13 cellular contexts compared by ENCODE assay signal in the genomic region with DNA sequence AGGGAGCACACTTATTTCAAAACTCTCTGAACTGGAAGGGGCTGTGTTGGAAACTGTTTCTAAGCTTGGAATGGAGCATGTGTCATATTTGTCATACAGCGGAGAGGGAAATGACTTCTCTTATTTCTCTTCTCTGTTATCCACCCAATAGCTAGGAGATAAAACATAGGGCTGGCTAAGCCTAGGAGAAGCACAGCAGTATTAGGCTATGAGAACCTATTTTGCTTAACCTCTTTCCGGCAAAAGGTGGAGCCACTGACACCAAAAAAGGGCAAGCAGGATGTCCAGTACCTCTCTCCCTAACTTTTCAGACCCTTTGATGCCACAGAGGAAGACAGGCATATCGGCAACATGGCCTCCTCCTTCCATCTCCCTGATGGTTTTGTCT.
DNase-seq lines count a peak whose midpoint lies in the region; ATAC-seq and TF ChIP-seq lines count a peak whose summit lies in the region.
"Had no signal": no experiment of that assay in that cellular context is flagged by ENCODE, and none has a peak within 500 bp of the region (broad histone marks: within the 10 kb centered on the region; RNA-seq: fewer than 3 reads in every experiment).

No MANE protein-coding gene starts in this region.

- no peak overlapping the region for H3K4me3 ChIP-seq in psoas muscle
- H3K4me3 ChIP-seq: PC-9, upper lobe of right lung had no signal

- 43 to 71% (median 54%) methylated on average over 3 of the region's 3 CpGs for WGBS in psoas muscle, 3 donors

- H3K4me1 ChIP-seq in psoas muscle: peaks cover 41% of the 10 kb centered on the region

- H3K9me3 ChIP-seq in psoas muscle: no peaks in the 10 kb centered on the region
- H3K9me3 ChIP-seq: upper lobe of right lung had no signal

- H3K27ac ChIP-seq in VCaP: peak overlapping the region; percentile 23
- no peak overlapping the region for H3K27ac ChIP-seq in psoas muscle
- H3K27ac ChIP-seq: PC-9 had no signal

- peak; percentile 42 to 51 for ATAC-seq in left cardiac atrium
- ATAC-seq in psoas muscle: peak; percentile 44 to 71 (median 68)
- ATAC-seq in GM18867 (IDR thresholded peaks at IDR 0.05; ENCODE audit: unreplicated experiment): no peak
- ATAC-seq in GM21528 (IDR thresholded peaks at IDR 0.05; ENCODE audit: low FRiP score, unreplicated experiment): no peak
- ATAC-seq: T-helper 17 cell, upper lobe of right lung had no signal

- TF ChIP-seq CTCF in VCaP (conservative IDR thresholded peaks at IDR 0.05) (no peak), psoas muscle (IDR thresholded peaks at IDR 0.05) (no peak)

- DNase-seq in ELF-1 (ENCODE audit: low read depth, low spot score) (peak; percentile 51), left cardiac atrium (no peak), psoas muscle (no peak), germinal center (ENCODE audit: low spot score) (no peak)
- no peak for DNase-seq in activated T-cell treated with anti-CD3 and anti-CD28 coated beads, Interleukin-2, amount 50 U/mL, for 48 hours
- DNase-seq: effector CD4-positive, alpha-beta T cell; NCI-H1092; PC-9; T-helper 17 cell; upper lobe of right lung had no signal

- intact Hi-C loops in left cardiac atrium (cut with DNase I) (no loop called here), psoas muscle (cut with DNase I) (no loop called here)

- no peaks in the 10 kb centered on the region for H3K27me3 ChIP-seq in psoas muscle (ENCODE audit: insufficient read depth in 3 of 3, low read length in 2 of 3)
- H3K27me3 ChIP-seq: upper lobe of right lung had no signal

- H3K36me3 ChIP-seq in psoas muscle (ENCODE audit: insufficient read depth in 1 of 2, low read depth in 1 of 2): no peaks in the 10 kb centered on the region
- H3K36me3 ChIP-seq: upper lobe of right lung had no signal

Comparison
In these comparisons a context has a peak if more than half of its experiments do, and no peak if none do; other contexts are left out.
1. ATAC-seq: peak in left cardiac atrium (2 of 2) and psoas muscle (4 of 4); none in GM18867 (single experiment) and GM21528 (single experiment).